36 cellular contexts compared by ENCODE assay signal in genomic region chr5:151296478-151296830, GRCh38. TPM values are rescaled to one million over a fixed set of nuclear protein-coding genes. Genes with fewer than 3 reads are reported as not detected.
"Had no signal": no experiment of that assay in that cellular context is flagged by ENCODE, and none has a peak within 500 bp of the region (broad histone marks: within the 10 kb centered on the region; RNA-seq: fewer than 3 reads in every experiment).

No MANE protein-coding gene starts in this region.

- H3K9me3 ChIP-seq: colonic mucosa, esophagus muscularis mucosa, gastroesophageal sphincter had no signal

- H3K4me1 ChIP-seq: colonic mucosa, esophagus muscularis mucosa, gastroesophageal sphincter had no signal

- H3K27ac ChIP-seq: brain microvascular endothelial cell, cardiac muscle cell, colonic mucosa, esophagus muscularis mucosa, gastroesophageal sphincter, heart right ventricle had no signal

- H3K9me3 Mint-ChIP-seq: activated CD4-positive, alpha-beta T cell treated with anti-CD3 and anti-CD28 coated beads, Interleukin-2, amount 10 ng/mL, durations not matched to agents 7 days and 5 days; activated CD8-positive, alpha-beta T cell treated with anti-CD3 and anti-CD28 coated beads for 36 hours; activated T-helper 17 cell treated with anti-CD3 and anti-CD28 coated beads, Interleukin-2, amount 50 U/mL, for 72 hours; endodermal cell; T-helper 2 cell treated with Interferon-gamma antibody and Interleukin-4, amounts not matched to agents 5 μg/mL and 100 μg/mL, for 36 hours had no signal

- DNase-seq: activated CD4-positive, alpha-beta T cell treated with anti-CD3 and anti-CD28 coated beads for 1 hour; activated CD4-positive, alpha-beta T cell treated with anti-CD3 and anti-CD28 coated beads for 4 hours; activated CD4-positive, alpha-beta T cell treated with anti-CD3 and anti-CD28 coated beads, Interleukin-2, amount 10 ng/mL, durations not matched to agents 7 days and 5 days; activated CD4-positive, alpha-beta T cell treated with anti-CD3 and anti-CD28 coated beads, Interleukin-2, amount 50 U/mL, for 4 hours; activated CD8-positive, alpha-beta memory T cell treated with anti-CD3 and anti-CD28 coated beads for 24 hours; activated CD8-positive, alpha-beta T cell treated with anti-CD3 and anti-CD28 coated beads for 36 hours; activated effector memory CD4-positive, alpha-beta T cell treated with Interleukin-2 at 50 U/mL for 16 hours; activated gamma-delta T cell treated with Interleukin-2 at 50 U/mL for 16 hours; activated naive CD4-positive, alpha-beta T cell treated with anti-CD3 and anti-CD28 coated beads, Interleukin-2, amount 50 U/mL, for 16 hours; activated naive CD4-positive, alpha-beta T cell treated with Interleukin-2 at 50 U/mL for 16 hours; activated T-cell treated with anti-CD3 and anti-CD28 coated beads, Interleukin-2, amount 50 U/mL, for 4 hours; amniotic stem cell; anterior cingulate cortex; brain microvascular endothelial cell; central memory CD4-positive, alpha-beta T cell; cerebellar nuclear complex; colonic mucosa; effector memory CD4-positive, alpha-beta T cell; endodermal cell; foreskin melanocyte; heart right ventricle; T-helper 1 cell; T-helper 17 cell; T1000 had no signal

- H3K4me3 Mint-ChIP-seq: activated CD4-positive, alpha-beta T cell treated with anti-CD3 and anti-CD28 coated beads, Interleukin-2, amount 10 ng/mL, durations not matched to agents 7 days and 5 days; activated CD8-positive, alpha-beta T cell treated with anti-CD3 and anti-CD28 coated beads for 36 hours; activated naive CD8-positive, alpha-beta T cell; activated T-cell treated with anti-CD3 and anti-CD28 coated beads, Interleukin-2, amount 50 U/mL, for 4 hours; activated T-helper 17 cell treated with anti-CD3 and anti-CD28 coated beads, Interleukin-2, amount 50 U/mL, for 72 hours; endodermal cell; T-helper 17 cell; T-helper 2 cell treated with Interferon-gamma antibody and Interleukin-4, amounts not matched to agents 5 μg/mL and 100 μg/mL, for 36 hours; WTC11 had no signal

- H3K27me3 ChIP-seq: brain microvascular endothelial cell, cardiac muscle cell, colonic mucosa, esophagus muscularis mucosa had no signal

- H3K4me3 ChIP-seq: cardiac muscle cell, colonic mucosa, esophagus muscularis mucosa, gastroesophageal sphincter, heart right ventricle had no signal

- H3K36me3 Mint-ChIP-seq: activated naive CD8-positive, alpha-beta T cell; WTC11 had no signal

- H3K27ac Mint-ChIP-seq: activated CD4-positive, alpha-beta T cell treated with anti-CD3 and anti-CD28 coated beads, Interleukin-2, amount 10 ng/mL, durations not matched to agents 7 days and 5 days; activated CD8-positive, alpha-beta T cell treated with anti-CD3 and anti-CD28 coated beads for 36 hours; activated naive CD8-positive, alpha-beta T cell; activated T-helper 17 cell treated with anti-CD3 and anti-CD28 coated beads, Interleukin-2, amount 50 U/mL, for 72 hours; endodermal cell; T-helper 17 cell; T-helper 2 cell treated with Interferon-gamma antibody and Interleukin-4, amounts not matched to agents 5 μg/mL and 100 μg/mL, for 36 hours; WTC11 had no signal

- ATAC-seq: activated CD8-positive, alpha-beta T cell treated with anti-CD3 and anti-CD28 coated beads for 36 hours; activated T-cell treated with anti-CD3 and anti-CD28 coated beads, Interleukin-2, amount 50 U/mL, for 4 hours; activated T-helper 17 cell treated with anti-CD3 and anti-CD28 coated beads, Interleukin-2, amount 50 U/mL, for 72 hours; gastroesophageal sphincter; T-helper 17 cell; WTC11 had no signal

- H3K4me1 Mint-ChIP-seq: activated T-helper 17 cell treated with anti-CD3 and anti-CD28 coated beads, Interleukin-2, amount 50 U/mL, for 72 hours had no signal

- H3K36me3 ChIP-seq: brain microvascular endothelial cell, cardiac muscle cell, colonic mucosa, esophagus muscularis mucosa, gastroesophageal sphincter, heart right ventricle had no signal

RNA-seq across cellular contexts. Expression of gene SLC36A3, which starts 7.1 kb away (rescaled TPM):
- total RNA-seq: activated CD4-positive, alpha-beta T cell treated with anti-CD3 and anti-CD28 coated beads, Interleukin-2, amount 10 ng/mL, durations not matched to agents 7 days and 5 days; activated CD8-positive, alpha-beta T cell treated with anti-CD3 and anti-CD28 coated beads for 36 hours; activated T-cell treated with anti-CD3 and anti-CD28 coated beads, Interleukin-2, amount 50 U/mL, for 4 hours; activated T-helper 17 cell treated with anti-CD3 and anti-CD28 coated beads, Interleukin-2, amount 50 U/mL, for 72 hours; astrocyte; cardiac muscle cell; colonic mucosa; dermis microvascular lymphatic vessel endothelial cell; endodermal cell; epithelial cell of proximal tubule; esophagus muscularis mucosa; gastroesophageal sphincter; glomerular endothelial cell; heart right ventricle; T-helper 17 cell; WTC11 had no signal
- polyA plus RNA-seq: adipose tissue, cardiac muscle cell, heart right ventricle had no signal

RNA-seq across cellular contexts. Expression of gene SLC36A2, which starts 50.9 kb away (rescaled TPM):
- total RNA-seq: activated CD4-positive, alpha-beta T cell treated with anti-CD3 and anti-CD28 coated beads, Interleukin-2, amount 10 ng/mL, durations not matched to agents 7 days and 5 days; activated CD8-positive, alpha-beta T cell treated with anti-CD3 and anti-CD28 coated beads for 36 hours; activated T-cell treated with anti-CD3 and anti-CD28 coated beads, Interleukin-2, amount 50 U/mL, for 4 hours; activated T-helper 17 cell treated with anti-CD3 and anti-CD28 coated beads, Interleukin-2, amount 50 U/mL, for 72 hours; astrocyte; cardiac muscle cell; colonic mucosa; dermis microvascular lymphatic vessel endothelial cell; epithelial cell of proximal tubule; esophagus muscularis mucosa; gastroesophageal sphincter; glomerular endothelial cell; T-helper 17 cell; WTC11 had no signal
- polyA plus RNA-seq: cardiac muscle cell had no signal
